ENCODE assay signal across 7 cellular contexts in genomic region chr7:471866-472639, GRCh38. TPM values are rescaled to one million over a fixed set of nuclear protein-coding genes. Genes with fewer than 3 reads are reported as not detected.
DNase-seq lines count a peak whose midpoint lies in the region; ATAC-seq and TF ChIP-seq lines count a peak whose summit lies in the region.

No MANE protein-coding gene starts in this region.

- CTCF ChIA-PET in MCF 10A (lab: Yijun Ruan, JAX): interaction anchor here (0.9 kb wide), 1 partner anchor 14 kb away, joined by 3 read pairs; no protein-coding TSS in a partner anchor

- H3K27me3 Mint-ChIP-seq in MCF 10A (ENCODE audit: insufficient read depth, unreplicated experiment): no peaks in the 10 kb centered on the region

- H3K4me1 Mint-ChIP-seq in MCF 10A (ENCODE audit: insufficient read depth, unreplicated experiment): no peaks in the 10 kb centered on the region

- peak; percentile 87 for DNase-seq in HPDE6-E6E7 (ENCODE audit: extremely low spot score)
- DNase-seq in MCF 10A (ENCODE audit: unreplicated experiment): peak; percentile 71
- DNase-seq in kidney glomerular epithelial cell (lab: John Stamatoyannopoulos, UW): peak; percentile 63
- DNase-seq in stromal cell of bone marrow (ENCODE audit: low read depth): peak; percentile 86
- no peak for DNase-seq in DMS79 (lab: John Stamatoyannopoulos, UW)
- no peak for DNase-seq in SW 1271 (lab: John Stamatoyannopoulos, UW)

- H3K4me3 Mint-ChIP-seq in MCF 10A (ENCODE audit: unreplicated experiment): no peak overlapping the region

- POLR2A ChIA-PET in MCF 10A (lab: Yijun Ruan, JAX): no interaction called here

- ATAC-seq in GM21367 (IDR thresholded peaks at IDR 0.05; ENCODE audit: unreplicated experiment): no peak

- H3K27ac Mint-ChIP-seq in MCF 10A (ENCODE audit: low read depth, unreplicated experiment): no peak overlapping the region

- peaks cover 13% of the 10 kb centered on the region for H3K9me3 Mint-ChIP-seq in MCF 10A (ENCODE audit: unreplicated experiment)

- BruUV-seq in MCF 10A (replicated peaks; lab: Mats Ljungman, UMichigan): no TSS peak

- intact Hi-C loops in MCF 10A (cut with micrococcal nuclease): no loop called here

- TF ChIP-seq CTCF in MCF 10A (IDR thresholded peaks at IDR 0.05; ENCODE audit: unreplicated experiment): no peak

- H3K36me3 Mint-ChIP-seq in MCF 10A (ENCODE audit: insufficient read depth, unreplicated experiment): no peaks in the 10 kb centered on the region

RNA-seq across cellular contexts. Expression of gene PDGFA, which starts 47.6 kb away (rescaled TPM):
- total RNA-seq in MCF 10A (2022): 20.1 and 26.6 TPM in 2 replicates

Comparison
In these comparisons a context has a peak if more than half of its experiments do, and no peak if none do; other contexts are left out.
1. DNase-seq: peak in HPDE6-E6E7 (single experiment), MCF 10A (single experiment), kidney glomerular epithelial cell (single experiment) and stromal cell of bone marrow (single experiment); none in DMS79 (single experiment) and SW 1271 (0 of 2).